23 cellular contexts compared by ENCODE assay signal in genomic region chr7:102468416-102469350, GRCh38. TPM values are rescaled to one million over a fixed set of nuclear protein-coding genes. Genes with fewer than 3 reads are reported as not detected.
DNase-seq lines count a peak whose midpoint lies in the region; ATAC-seq and TF ChIP-seq lines count a peak whose summit lies in the region.
"Had no signal": no experiment of that assay in that cellular context is flagged by ENCODE, and none has a peak within 500 bp of the region (broad histone marks: within the 10 kb centered on the region; RNA-seq: fewer than 3 reads in every experiment).

No MANE protein-coding gene starts in this region.

- H3K9me3 ChIP-seq in psoas muscle = no peaks in the 10 kb centered on the region
- H3K9me3 ChIP-seq: esophagus squamous epithelium, ovary, stomach, upper lobe of left lung had no signal

- H3K27me3 Mint-ChIP-seq in activated T-cell treated with anti-CD3 and anti-CD28 coated beads, Interleukin-2, amount 50 U/mL, for 24 hours = no peaks in the 10 kb centered on the region
- H3K27me3 Mint-ChIP-seq in activated T-cell treated with anti-CD3 and anti-CD28 coated beads, Interleukin-2, amount 50 U/mL, for 4 hours (ENCODE audit: low read depth) = no peaks in the 10 kb centered on the region
- H3K27me3 Mint-ChIP-seq: activated T-helper 17 cell treated with anti-CD3 and anti-CD28 coated beads, Interleukin-2, amount 50 U/mL, for 72 hours had no signal

- no peak for ATAC-seq in activated T-cell treated with anti-CD3 and anti-CD28 coated beads, Interleukin-2, amount 50 U/mL, for 4 hours
- no peak for ATAC-seq in psoas muscle
- ATAC-seq in HG03571 (IDR thresholded peaks at IDR 0.05; ENCODE audit: unreplicated experiment) = no peak
- no peak for ATAC-seq in GM19467 (IDR thresholded peaks at IDR 0.05; ENCODE audit: unreplicated experiment)
- ATAC-seq: activated T-helper 17 cell treated with anti-CD3 and anti-CD28 coated beads, Interleukin-2, amount 50 U/mL, for 72 hours; HCT116; Panc1; SK-N-SH treated with all-trans-retinoic acid at 6 μM for 48 hours had no signal

- H3K4me1 ChIP-seq in psoas muscle = peaks cover 13% of the 10 kb centered on the region

- intact Hi-C loops in psoas muscle (cut with DNase I) = no loop called here

- WGBS in psoas muscle, 3 donors = 86 to 89% (median 87%) methylated on average over 42 of the region's 42 CpGs

- TF ChIP-seq CTCF in GM13977 (IDR thresholded peaks at IDR 0.05; ENCODE audit: extremely low read depth, insufficient read depth, missing control alignments) = no peak
- no peak for TF ChIP-seq CTCF in psoas muscle (IDR thresholded peaks at IDR 0.05)

- DNase-seq in activated T-cell treated with anti-CD3 and anti-CD28 coated beads, Interleukin-2, amount 50 U/mL, for 24 hours = peak; percentile 27
- DNase-seq in activated T-cell treated with anti-CD3 and anti-CD28 coated beads, Interleukin-2, amount 50 U/mL, for 4 hours = no peak
- peak; percentile 27 for DNase-seq in GM13977 (ENCODE audit: low spot score)
- peak; percentile 11 for DNase-seq in epidermal melanocyte (ENCODE audit: insufficient read length, low spot score)
- peak; percentile 25 to 60 for DNase-seq in psoas muscle
- DNase-seq in NCI-H526 treated with DMSO at 0.1 percent for 48 hours (lab: John Stamatoyannopoulos, UW) = no peak
- DNase-seq: DMS 273 treated with DMSO at 0.1 percent for 48 hours; effector CD8-positive, alpha-beta T cell; esophagus squamous epithelium; KG1; NCI-H187 treated with DMSO at 0.1 percent for 48 hours; NCI-H345; stomach; T1000 had no signal

- no peaks in the 10 kb centered on the region for H3K9me3 Mint-ChIP-seq in activated T-cell treated with anti-CD3 and anti-CD28 coated beads, Interleukin-2, amount 50 U/mL, for 24 hours
- H3K9me3 Mint-ChIP-seq in activated T-cell treated with anti-CD3 and anti-CD28 coated beads, Interleukin-2, amount 50 U/mL, for 4 hours = no peaks in the 10 kb centered on the region
- H3K9me3 Mint-ChIP-seq: activated T-helper 17 cell treated with anti-CD3 and anti-CD28 coated beads, Interleukin-2, amount 50 U/mL, for 72 hours had no signal

- H3K4me1 Mint-ChIP-seq in activated T-cell treated with anti-CD3 and anti-CD28 coated beads, Interleukin-2, amount 50 U/mL, for 24 hours (ENCODE audit: low read depth) = peaks cover 26% of the 10 kb centered on the region
- H3K4me1 Mint-ChIP-seq in activated T-cell treated with anti-CD3 and anti-CD28 coated beads, Interleukin-2, amount 50 U/mL, for 4 hours (ENCODE audit: low read depth) = peaks cover 20% of the 10 kb centered on the region

- H3K27ac Mint-ChIP-seq in activated T-cell treated with anti-CD3 and anti-CD28 coated beads, Interleukin-2, amount 50 U/mL, for 24 hours = no peak overlapping the region
- H3K27ac Mint-ChIP-seq: activated T-helper 17 cell treated with anti-CD3 and anti-CD28 coated beads, Interleukin-2, amount 50 U/mL, for 72 hours had no signal

- no peak overlapping the region for H3K4me3 Mint-ChIP-seq in activated T-cell treated with anti-CD3 and anti-CD28 coated beads, Interleukin-2, amount 50 U/mL, for 24 hours
- H3K4me3 Mint-ChIP-seq in activated T-cell treated with anti-CD3 and anti-CD28 coated beads, Interleukin-2, amount 50 U/mL, for 4 hours = no peak overlapping the region
- H3K4me3 Mint-ChIP-seq: activated T-helper 17 cell treated with anti-CD3 and anti-CD28 coated beads, Interleukin-2, amount 50 U/mL, for 72 hours had no signal

- H3K4me3 ChIP-seq in psoas muscle = no peak overlapping the region
- H3K4me3 ChIP-seq: esophagus squamous epithelium, lung, ovary, stomach, upper lobe of left lung had no signal

- H3K27ac ChIP-seq in psoas muscle = no peak overlapping the region
- H3K27ac ChIP-seq: esophagus squamous epithelium, ovary had no signal

- H3K27me3 ChIP-seq in psoas muscle (ENCODE audit: insufficient read depth in 3 of 3, low read length in 2 of 3) = no peaks in the 10 kb centered on the region
- H3K27me3 ChIP-seq: esophagus squamous epithelium, ovary, stomach, upper lobe of left lung had no signal

- H3K36me3 Mint-ChIP-seq in activated T-cell treated with anti-CD3 and anti-CD28 coated beads, Interleukin-2, amount 50 U/mL, for 24 hours (ENCODE audit: low read depth) = peaks cover 68% of the 10 kb centered on the region
- peaks cover 3% of the 10 kb centered on the region for H3K36me3 Mint-ChIP-seq in activated T-cell treated with anti-CD3 and anti-CD28 coated beads, Interleukin-2, amount 50 U/mL, for 4 hours (ENCODE audit: insufficient read depth)

- in situ Hi-C loops in GM13977 (cut with MboI; ENCODE audit: low pct_unique_long_range_greater_than_20kb, low sequenced_read_pairs, unreplicated experiment) = loop anchor here (5.0 kb wide), 1 partner anchor 66 kb away; no protein-coding TSS in a partner anchor

- H3K36me3 ChIP-seq in psoas muscle (ENCODE audit: insufficient read depth in 1 of 2, low read depth in 1 of 2) = peaks cover 5 to 29% of the 10 kb centered on the region in 2 donors
- H3K36me3 ChIP-seq: ovary had no signal

RNA-seq across cellular contexts. Expression of gene LRWD1, which starts 3.9 kb away (rescaled TPM):
- 10 to 100 TPM; 54.8 to 57.9 (median 57.7) TPM for total RNA-seq in activated T-cell treated with anti-CD3 and anti-CD28 coated beads, Interleukin-2, amount 50 U/mL, for 4 hours
- total RNA-seq in psoas muscle = 10 to 100 TPM; 10.4 to 15.6 (median 12.5) TPM
- 10 to 100 TPM; 19.6 to 40.9 (median 27.2) TPM for polyA plus RNA-seq in psoas muscle

RNA-seq across cellular contexts. Expression of gene ALKBH4, which starts 4.0 kb away (rescaled TPM):
- 10 to 100 TPM; 13.7 to 15.4 (median 15.0) TPM for total RNA-seq in activated T-cell treated with anti-CD3 and anti-CD28 coated beads, Interleukin-2, amount 50 U/mL, for 4 hours
- total RNA-seq in psoas muscle = 1 to 10 TPM; 2.7 to 8.2 (median 6.5) TPM
- 10 to 100 TPM in 1 of 3 donors, 1 to 10 TPM in 2; 8.4 to 11.1 (median 8.6) TPM for polyA plus RNA-seq in psoas muscle

RNA-seq across cellular contexts. Expression of gene POLR2J, which starts 10.0 kb away (rescaled TPM):
- 10 to 100 TPM; 67.3 to 77.4 (median 72.0) TPM for total RNA-seq in activated T-cell treated with anti-CD3 and anti-CD28 coated beads, Interleukin-2, amount 50 U/mL, for 4 hours
- total RNA-seq in psoas muscle = 100 to 1,000 TPM in 1 of 4 donors, 10 to 100 TPM in 3; 55.9 to 101 (median 68.2) TPM
- polyA plus RNA-seq in psoas muscle = 100 to 1,000 TPM; 115 to 229 (median 166) TPM

RNA-seq across cellular contexts. Expression of gene ORAI2, which starts 35.3 kb away (rescaled TPM):
- 10 to 100 TPM; 24.8 to 35.9 (median 27.4) TPM for total RNA-seq in activated T-cell treated with anti-CD3 and anti-CD28 coated beads, Interleukin-2, amount 50 U/mL, for 4 hours
- 1 to 10 TPM; 1.9 to 4.4 (median 2.9) TPM for total RNA-seq in psoas muscle
- polyA plus RNA-seq in psoas muscle = 1 to 10 TPM; 1.3 to 3.6 (median 1.5) TPM

RNA-seq across cellular contexts. Expression of gene RASA4B, which starts 48.9 kb away (rescaled TPM):
- 10 to 100 TPM; 20.0 to 50.1 (median 35.7) TPM for total RNA-seq in activated T-cell treated with anti-CD3 and anti-CD28 coated beads, Interleukin-2, amount 50 U/mL, for 4 hours
- 100 to 1,000 TPM in 1 of 4 donors, 10 to 100 TPM in 3; 85.1 to 139 (median 88.8) TPM for total RNA-seq in psoas muscle
- 100 to 1,000 TPM in 1 of 3 donors, 10 to 100 TPM in 2; 29.5 to 116 (median 49.0) TPM for polyA plus RNA-seq in psoas muscle

Comparison
In these comparisons a context has a peak if more than half of its experiments do, and no peak if none do; other contexts are left out.
1. DNase-seq: peak in activated T-cell treated with anti-CD3 and anti-CD28 coated beads, Interleukin-2, amount 50 U/mL, for 24 hours (single experiment), GM13977 (single experiment), epidermal melanocyte (single experiment) and psoas muscle (2 of 2); none in activated T-cell treated with anti-CD3 and anti-CD28 coated beads, Interleukin-2, amount 50 U/mL, for 4 hours (single experiment) and NCI-H526 treated with DMSO at 0.1 percent for 48 hours (single experiment).